In genomic region chr18:49500136-49500921, GRCh38 we compare ENCODE assay signal across 20 cellular contexts. TPM values are rescaled to one million over a fixed set of nuclear protein-coding genes. Genes with fewer than 3 reads are reported as not detected.
DNase-seq lines count a peak whose midpoint lies in the region; TF ChIP-seq lines count a peak whose summit lies in the region.
"Had no signal": no experiment of that assay in that cellular context is flagged by ENCODE, and none has a peak within 500 bp of the region (broad histone marks: within the 10 kb centered on the region; RNA-seq: fewer than 3 reads in every experiment).

No MANE protein-coding gene starts in this region.

- intact Hi-C loops in posterior vena cava (cut with DNase I): no loop called here

- POLR2A ChIA-PET in HEK293 (lab: Yijun Ruan, JAX): no interaction called here

- no peaks in the 10 kb centered on the region for H3K9me3 ChIP-seq in HEK293 (ENCODE audit: control insufficient read depth, insufficient read depth, low read depth, low read length)
- no peaks in the 10 kb centered on the region for H3K9me3 ChIP-seq in NT2/D1 (ENCODE audit: insufficient read depth, low read length)
- H3K9me3 ChIP-seq: heart right ventricle, spleen, upper lobe of right lung had no signal

- CTCF ChIA-PET in HEK293 (lab: Yijun Ruan, JAX): interaction anchor here (0.6 to 1.5 kb wide), 5 partner anchors 10 to 704 kb away, joined by 3 to 7 read pairs (median 5); no protein-coding TSS in a partner anchor

- no peaks in the 10 kb centered on the region for H3K27me3 ChIP-seq in NT2/D1 (ENCODE audit: insufficient read depth, insufficient read length)
- H3K27me3 ChIP-seq: upper lobe of right lung had no signal

- no peak overlapping the region for H3K27ac ChIP-seq in HEK293 (ENCODE audit: extremely low read depth, low read depth, low read length)
- H3K27ac ChIP-seq: GM23248, heart right ventricle, spleen, upper lobe of right lung had no signal

- TF ChIP-seq CTCF in HEK293 (tag by site-specific recombination; IDR thresholded peaks at IDR 0.05): no peak

- no peak overlapping the region for H3K4me3 ChIP-seq in HEK293 (ENCODE audit: low read depth, low read length)
- H3K4me3 ChIP-seq in NT2/D1 (ENCODE audit: insufficient read length, low read depth): no peak overlapping the region
- H3K4me3 ChIP-seq: GM23248, heart right ventricle, spleen, upper lobe of right lung had no signal

- DNase-seq in NT2/D1 (ENCODE audit: low read depth, low spot score): peak; percentile 60
- peak; percentile 40 for DNase-seq in iPS-NIHi11 (ENCODE audit: low spot score)
- DNase-seq in posterior vena cava (ENCODE audit: low spot score): peak; percentile 55
- DNase-seq in NCI-H1048 (lab: John Stamatoyannopoulos, UW): no peak
- no peak for DNase-seq in DMS153 (lab: John Stamatoyannopoulos, UW)
- no peak for DNase-seq in dermis blood vessel endothelial cell
- DNase-seq: activated CD4-positive, alpha-beta T cell treated with anti-CD3 and anti-CD28 coated beads for 4 hours; DMS79 treated with DMSO at 0.1 percent for 48 hours; GM23248; heart right ventricle; mammary epithelial cell; naive B cell; NCI-H2081; NCI-H526; SHP77 treated with DMSO at 0.1 percent for 48 hours; spleen; stimulated activated CD4-positive, alpha-beta T cell treated with anti-CD3 and anti-CD28 coated beads, Interleukin-4, amount 100 ng/mL, for 4 hours; stimulated activated naive CD8-positive, alpha-beta T cell treated with anti-CD3 and anti-CD28 coated beads, Interleukin-15, amount 100 ng/mL, for 72 hours; upper lobe of right lung had no signal

- H3K9ac ChIP-seq in NT2/D1 (ENCODE audit: insufficient read length, low read depth): no peak overlapping the region
- H3K9ac ChIP-seq: GM23248 had no signal

- no peaks in the 10 kb centered on the region for H3K4me1 ChIP-seq in HEK293 (ENCODE audit: control insufficient read depth, insufficient read depth, low read length)
- H3K4me1 ChIP-seq in NT2/D1 (ENCODE audit: insufficient read depth, insufficient read length): peaks cover 8% of the 10 kb centered on the region
- H3K4me1 ChIP-seq: heart right ventricle, spleen, upper lobe of right lung had no signal

- H3K36me3 ChIP-seq in HEK293 (ENCODE audit: control insufficient read depth in 2 of 2, insufficient read depth in 1 of 2, low read length in 2 of 2) (no peaks in the 10 kb centered on the region), NT2/D1 (ENCODE audit: insufficient read depth, insufficient read length, low read length) (no peaks in the 10 kb centered on the region)
- H3K36me3 ChIP-seq: heart right ventricle, spleen, upper lobe of right lung had no signal

TF ChIP-seq in HEK293, 187 proteins besides CTCF, POLR2A, EP300 and RAD21 (continues in another document):
- TF ChIP-seq ZNF223 (tag by site-specific recombination; IDR thresholded peaks at IDR 0.05) (no peak), PRDM6 (tag by site-specific recombination; IDR thresholded peaks at IDR 0.05) (peak; percentile 65), GLIS2 (tag by site-specific recombination; IDR thresholded peaks at IDR 0.05) (no peak), OSR2 (tag by site-specific recombination; IDR thresholded peaks at IDR 0.05) (peak; percentile 27; the same call in 1 of the 2 replicates), ZNF416 (tag by site-specific recombination; IDR thresholded peaks at IDR 0.05) (no peak), BCL6B (tag by site-specific recombination; IDR thresholded peaks at IDR 0.05) (no peak), EGR2 (tag by site-specific recombination; IDR thresholded peaks at IDR 0.05; ENCODE audit: low read depth) (no peak), REPIN1 (tag by site-specific recombination; IDR thresholded peaks at IDR 0.05; ENCODE audit: low read depth) (no peak), ZNF19 (tag by site-specific recombination; IDR thresholded peaks at IDR 0.05; ENCODE audit: low read depth) (no peak), KLF9 (tag by site-specific recombination; IDR thresholded peaks at IDR 0.05; ENCODE audit: low read depth) (no peak), ZNF248 (tag by site-specific recombination; IDR thresholded peaks at IDR 0.05) (no peak), WT1 (tag by site-specific recombination; IDR thresholded peaks at IDR 0.05) (0 out of 2 replicates have a peak, but pooled peaks have one; percentile 14), ZNF10 (tag by site-specific recombination; IDR thresholded peaks at IDR 0.05) (no peak), ZNF169 (tag by site-specific recombination; IDR thresholded peaks at IDR 0.05) (no peak), ZNF341 (tag by site-specific recombination; IDR thresholded peaks at IDR 0.05; ENCODE audit: low read depth) (peak; percentile 43), ZNF571 (tag by site-specific recombination; IDR thresholded peaks at IDR 0.05) (no peak), HOXA7 (CRISPR knock-in tag; IDR thresholded peaks at IDR 0.05; ENCODE audit: borderline replicate concordance) (no peak), KLF1 (tag by site-specific recombination; IDR thresholded peaks at IDR 0.05) (no peak), ZNF677 (tag by site-specific recombination; IDR thresholded peaks at IDR 0.05) (no peak), ZNF391 (tag by site-specific recombination; IDR thresholded peaks at IDR 0.05; ENCODE audit: borderline replicate concordance, low read depth) (no peak), ZNF596 (tag by site-specific recombination; IDR thresholded peaks at IDR 0.05) (no peak), ZNF239 (tag by site-specific recombination; IDR thresholded peaks at IDR 0.05) (no peak)
- TF ChIP-seq, protein P1, sequence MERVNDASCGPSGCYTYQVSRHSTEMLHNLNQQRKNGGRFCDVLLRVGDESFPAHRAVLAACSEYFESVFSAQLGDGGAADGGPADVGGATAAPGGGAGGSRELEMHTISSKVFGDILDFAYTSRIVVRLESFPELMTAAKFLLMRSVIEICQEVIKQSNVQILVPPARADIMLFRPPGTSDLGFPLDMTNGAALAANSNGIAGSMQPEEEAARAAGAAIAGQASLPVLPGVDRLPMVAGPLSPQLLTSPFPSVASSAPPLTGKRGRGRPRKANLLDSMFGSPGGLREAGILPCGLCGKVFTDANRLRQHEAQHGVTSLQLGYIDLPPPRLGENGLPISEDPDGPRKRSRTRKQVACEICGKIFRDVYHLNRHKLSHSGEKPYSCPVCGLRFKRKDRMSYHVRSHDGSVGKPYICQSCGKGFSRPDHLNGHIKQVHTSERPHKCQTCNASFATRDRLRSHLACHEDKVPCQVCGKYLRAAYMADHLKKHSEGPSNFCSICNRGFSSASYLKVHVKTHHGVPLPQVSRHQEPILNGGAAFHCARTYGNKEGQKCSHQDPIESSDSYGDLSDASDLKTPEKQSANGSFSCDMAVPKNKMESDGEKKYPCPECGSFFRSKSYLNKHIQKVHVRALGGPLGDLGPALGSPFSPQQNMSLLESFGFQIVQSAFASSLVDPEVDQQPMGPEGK (tag by site-specific recombination; IDR thresholded peaks at IDR 0.05): no peak

RNA-seq across cellular contexts. Expression of gene RPL17, which starts 8.1 kb away (rescaled TPM):
- total RNA-seq in posterior vena cava (1,000 to 10,000 TPM; 1,368 to 1,452 TPM), dermis blood vessel endothelial cell (1,688 and 2,120 TPM in 2 replicates)

RNA-seq across cellular contexts. Expression of gene C18orf32, which starts 13.3 kb away (rescaled TPM):
- total RNA-seq in posterior vena cava: 10 to 100 TPM; 58.8 to 60.7 TPM
- total RNA-seq in dermis blood vessel endothelial cell: 13.4 and 14.1 TPM in 2 replicates

RNA-seq across cellular contexts. Expression of gene DYM, which starts 39.9 kb away (rescaled TPM):
- 10 to 100 TPM; 65.5 to 89.5 TPM for total RNA-seq in posterior vena cava
- 32.2 and 36.4 TPM in 2 replicates for total RNA-seq in dermis blood vessel endothelial cell

Comparison
In these comparisons a context has a peak if more than half of its experiments do, and no peak if none do; other contexts are left out.
1. DNase-seq: peak in NT2/D1 (single experiment), iPS-NIHi11 (single experiment) and posterior vena cava (single experiment); none in NCI-H1048 (single experiment), DMS153 (single experiment) and dermis blood vessel endothelial cell (single experiment).